In genomic region chr2:56130463-56131070, GRCh38 we compare ENCODE assay signal across 9 cellular contexts. TPM values are rescaled to one million over a fixed set of nuclear protein-coding genes. Genes with fewer than 3 reads are reported as not detected.
DNase-seq lines count a peak whose midpoint lies in the region; FAIRE-seq and TF ChIP-seq lines count a peak whose summit lies in the region.
"Had no signal": no experiment of that assay in that cellular context is flagged by ENCODE, and none has a peak within 500 bp of the region (broad histone marks: within the 10 kb centered on the region; RNA-seq: fewer than 3 reads in every experiment).

No MANE protein-coding gene starts in this region.

- FAIRE-seq in HTR-8/SVneo (lab: Jason Lieb, UNC), result no peak
- no peak for FAIRE-seq in frontal cortex (lab: Jason Lieb, UNC)

- intact Hi-C loops in spleen (cut with DNase I; ENCODE audit: low total_unique reads), result loop anchor here (10.0 kb wide), 1 partner anchor 416 kb away; no protein-coding TSS in a partner anchor

- H3K27me3 ChIP-seq in spleen (replicated peaks in 1 of 7), result no peaks in the 10 kb centered on the region
- H3K27me3 ChIP-seq: SJSA1 had no signal

- in situ Hi-C loops in SK-MEL-5 (cut with HindIII; ENCODE audit: low pct_unique_long_range_greater_than_20kb, low sequenced_read_pairs), result no loop called here

- H3K27ac ChIP-seq in spleen, result no peak overlapping the region
- H3K27ac ChIP-seq: SJSA1 had no signal

- DNase-seq in ELF-1 (ENCODE audit: low read depth, low spot score), result peak; percentile 19
- peak; percentile 32 for DNase-seq in HTR-8/SVneo (ENCODE audit: insufficient read length, low spot score)
- peak; percentile 71 for DNase-seq in SK-MEL-5 (ENCODE audit: low read depth, low spot score)
- DNase-seq in glomerular endothelial cell (ENCODE audit: extremely low read depth, low read depth, low spot score), result peak; percentile 41
- no peak for DNase-seq in spleen
- DNase-seq in dedifferentiated amniotic fluid mesenchymal stem cell (ENCODE audit: extremely low spot score), result no peak
- DNase-seq in frontal cortex (ENCODE audit: low spot score in 2 of 2), result no peak
- DNase-seq in GM19240 (ENCODE audit: insufficient read length, low spot score), result no peak

- 73 to 82% (median 75%) methylated on average over 5 of the region's 5 CpGs for WGBS in spleen, 5 donors

- TF ChIP-seq CTCF in spleen (IDR thresholded peaks at IDR 0.05 in 8 of 11, conservative IDR thresholded peaks at IDR 0.05 in 3 of 11), result peak in 6 of 11 experiments; percentile 18 to 49 (median 36)

- H3K4me3 ChIP-seq in spleen, result no peak overlapping the region
- H3K4me3 ChIP-seq: SJSA1 had no signal

- H3K36me3 ChIP-seq in spleen, result no peaks in the 10 kb centered on the region
- H3K36me3 ChIP-seq: SJSA1 had no signal

- H3K9me3 ChIP-seq in spleen, result no peaks in the 10 kb centered on the region
- H3K9me3 ChIP-seq: SJSA1 had no signal

- H3K4me1 ChIP-seq in spleen, result no peaks in the 10 kb centered on the region
- H3K4me1 ChIP-seq: SJSA1 had no signal

- TF ChIP-seq POLR2A in spleen (IDR thresholded peaks at IDR 0.05), result no peak

RNA-seq across cellular contexts. Expression of gene CCDC85A, which starts 53.2 kb away (rescaled TPM):
- total RNA-seq in SK-MEL-5 (2014; rRNA removed; shearing (Covaris generic)), result not detected in 2 replicates
- not detected in 2 replicates for polyA plus RNA-seq in SK-MEL-5 (2015; cell fraction: cytosol; rRNA removed)
- 0.19 TPM in 1 of 2 replicates, not detected in the other for polyA plus RNA-seq in SK-MEL-5 (2015; cell fraction: nucleus; rRNA removed)
- total RNA-seq in glomerular endothelial cell (8.0 and 9.1 TPM in 2 replicates), spleen (1 to 10 TPM in 4 of 7 donors, under 1 TPM in 3; 0.34 to 2.6 (median 1.5) TPM), frontal cortex (31.0 TPM)
- polyA plus RNA-seq in spleen, result under 1 TPM; 0.07 to 0.16 (median 0.08) TPM

Comparison
In these comparisons a context has a peak if more than half of its experiments do, and no peak if none do; other contexts are left out.
1. DNase-seq: peak in ELF-1 (single experiment), HTR-8/SVneo (single experiment), SK-MEL-5 (single experiment) and glomerular endothelial cell (single experiment); none in spleen (single experiment), dedifferentiated amniotic fluid mesenchymal stem cell (single experiment), frontal cortex (0 of 2) and GM19240 (single experiment).